Comparison of ENCODE assay signal across 8 cellular contexts in the genomic region with DNA sequence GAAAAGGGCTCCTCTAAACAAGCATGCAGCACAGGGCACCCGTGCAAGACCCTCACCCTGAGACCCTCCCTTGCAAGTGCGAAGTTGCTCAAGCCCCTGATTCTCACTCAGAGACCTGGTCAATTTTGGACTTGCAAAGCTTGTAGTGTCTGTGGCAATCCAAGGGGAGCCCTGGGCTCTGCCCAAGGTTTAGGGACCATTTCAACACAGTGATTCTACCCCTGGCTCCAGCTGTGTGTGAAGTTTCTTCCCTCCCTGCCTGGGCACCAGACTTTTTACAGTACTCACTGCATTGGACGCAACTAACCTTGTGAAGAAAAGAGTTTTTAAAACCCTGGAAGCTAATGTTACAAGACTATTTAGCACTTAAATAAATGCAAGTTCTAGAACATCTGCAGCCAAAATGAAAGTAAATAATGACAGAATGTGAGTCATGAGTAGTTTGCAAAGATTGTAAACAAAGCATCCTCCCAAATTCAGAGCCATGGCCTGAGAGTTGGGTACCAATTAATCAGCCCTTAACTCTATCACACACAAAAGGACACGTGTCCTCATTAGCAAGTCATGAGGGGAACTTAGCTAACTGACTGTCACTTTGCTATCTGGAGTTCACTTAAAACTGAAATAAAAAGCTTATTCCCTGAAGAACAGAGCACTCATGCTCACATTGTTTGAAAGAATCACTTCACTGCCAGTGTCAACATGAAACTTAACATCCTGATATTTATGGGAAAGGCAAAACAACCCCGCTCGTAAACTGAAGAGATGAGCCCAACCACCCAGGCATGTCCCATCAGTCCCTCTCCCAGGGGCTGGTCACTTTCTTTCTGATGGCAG. TPM values are rescaled to one million over a fixed set of nuclear protein-coding genes. Genes with fewer than 3 reads are reported as not detected.
DNase-seq lines count a peak whose midpoint lies in the region; ATAC-seq and TF ChIP-seq lines count a peak whose summit lies in the region.
"Had no signal": no experiment of that assay in that cellular context is flagged by ENCODE, and none has a peak within 500 bp of the region (broad histone marks: within the 10 kb centered on the region; RNA-seq: fewer than 3 reads in every experiment).

No MANE protein-coding gene starts in this region.

- peaks cover 6% of the 10 kb centered on the region; the same call in 1 of the 2 replicates for H3K36me3 Mint-ChIP-seq in HFFc6 (ENCODE audit: low read depth)
- peaks cover 4% of the 10 kb centered on the region for H3K36me3 Mint-ChIP-seq in central memory CD8-positive, alpha-beta T cell (ENCODE audit: insufficient read depth)

- WGBS in prostate gland, result 33% methylated on average over 6 of the region's 6 CpGs

- no peak overlapping the region for H3K4me3 ChIP-seq in prostate gland
- H3K4me3 ChIP-seq: dorsolateral prefrontal cortex had no signal

- peak; percentile 52 for DNase-seq in DMS153 (lab: John Stamatoyannopoulos, UW)
- peak; percentile 21 for DNase-seq in HFFc6
- DNase-seq in central memory CD8-positive, alpha-beta T cell (ENCODE audit: low spot score in 2 of 2), result no peak
- DNase-seq in prostate gland (ENCODE audit: low spot score), result peak; percentile 33
- DNase-seq in stimulated activated CD4-positive, alpha-beta T cell treated with anti-CD3 and anti-CD28 coated beads, Interleukin-2, amount 100 ng/mL, for 24 hours, result no peak
- DNase-seq in midbrain (lab: John Stamatoyannopoulos, UW), result no peak
- DNase-seq: dorsolateral prefrontal cortex had no signal

- H3K4me3 Mint-ChIP-seq in HFFc6, result peak overlapping the region; percentile 18; the same call in 1 of the 2 replicates
- H3K4me3 Mint-ChIP-seq in central memory CD8-positive, alpha-beta T cell, result no peak overlapping the region

- TF ChIP-seq CTCF in HFFc6 (IDR thresholded peaks at IDR 0.05) (no peak), prostate gland (IDR thresholded peaks at IDR 0.05) (no peak)

- H3K27me3 ChIP-seq in prostate gland (replicated peaks; ENCODE audit: insufficient read depth), result no peaks in the 10 kb centered on the region

- ATAC-seq in central memory CD8-positive, alpha-beta T cell (replicated peaks; ENCODE audit: extremely low read depth, poor library complexity, severe bottlenecking), result no peak
- no peak for ATAC-seq in HG03025 (IDR thresholded peaks at IDR 0.05; ENCODE audit: low FRiP score, unreplicated experiment)

- H3K36me3 ChIP-seq in prostate gland, result no peaks in the 10 kb centered on the region

- peak overlapping the region; percentile 88 for H3K27ac Mint-ChIP-seq in HFFc6
- peak overlapping the region; percentile 89 for H3K27ac Mint-ChIP-seq in central memory CD8-positive, alpha-beta T cell (ENCODE audit: low read depth)

- TF ChIP-seq POLR2A in prostate gland (IDR thresholded peaks at IDR 0.05), result no peak

- intact Hi-C loops in prostate gland (cut with DNase I), result loop anchor here (5.0 kb wide), 1 partner anchor 47 kb away; no protein-coding TSS in a partner anchor

- H3K9me3 Mint-ChIP-seq in HFFc6, result no peaks in the 10 kb centered on the region
- H3K9me3 Mint-ChIP-seq in central memory CD8-positive, alpha-beta T cell, result no peaks in the 10 kb centered on the region

- peak overlapping the region; percentile 15 to 26 for H3K27ac ChIP-seq in prostate gland
- H3K27ac ChIP-seq: dorsolateral prefrontal cortex had no signal

- H3K4me1 ChIP-seq in prostate gland (replicated peaks), result peaks cover 4% of the 10 kb centered on the region

- H3K27me3 Mint-ChIP-seq in HFFc6 (ENCODE audit: insufficient read depth), result peaks cover 5% of the 10 kb centered on the region
- no peaks in the 10 kb centered on the region for H3K27me3 Mint-ChIP-seq in central memory CD8-positive, alpha-beta T cell

- H3K4me1 Mint-ChIP-seq in HFFc6 (ENCODE audit: low read depth), result peaks cover 29% of the 10 kb centered on the region
- H3K4me1 Mint-ChIP-seq in central memory CD8-positive, alpha-beta T cell, result peaks cover 34% of the 10 kb centered on the region

- no peaks in the 10 kb centered on the region for H3K9me3 ChIP-seq in prostate gland

RNA-seq across cellular contexts. Expression of a gene that starts 48.1 kb away (rescaled TPM):
- 10 to 100 TPM; 52.6 to 76.4 (median 71.3) TPM for total RNA-seq in HFFc6 (2021; fragmentation: NEBNext Ultra II Directional; extraction: Animal tissue kit (Norgen Biotek cat#: 25700))
- 10 to 100 TPM; 12.4 to 67.7 TPM for total RNA-seq in prostate gland

Comparison
In these comparisons a context has a peak if more than half of its experiments do, and no peak if none do; other contexts are left out.
1. DNase-seq: peak in DMS153 (single experiment), HFFc6 (single experiment) and prostate gland (single experiment); none in central memory CD8-positive, alpha-beta T cell (0 of 2), stimulated activated CD4-positive, alpha-beta T cell treated with anti-CD3 and anti-CD28 coated beads, Interleukin-2, amount 100 ng/mL, for 24 hours (0 of 2) and midbrain (single experiment).